In genomic region chr21:44846201-44846484, GRCh38 we compare ENCODE assay signal across 9 cellular contexts. TPM values are rescaled to one million over a fixed set of nuclear protein-coding genes. Genes with fewer than 3 reads are reported as not detected.
DNase-seq lines count a peak whose midpoint lies in the region; ATAC-seq and TF ChIP-seq lines count a peak whose summit lies in the region.
"Had no signal": no experiment of that assay in that cellular context is flagged by ENCODE, and none has a peak within 500 bp of the region (broad histone marks: within the 10 kb centered on the region; RNA-seq: fewer than 3 reads in every experiment).

No MANE protein-coding gene starts in this region.

- intact Hi-C loops in natural killer cell (cut with micrococcal nuclease), result no loop called here

- peaks cover 3 to 9% of the 10 kb centered on the region in 2 donors for H3K27me3 Mint-ChIP-seq in natural killer cell (ENCODE audit: low read depth in 2 of 2)

- no peaks in the 10 kb centered on the region for H3K9me3 Mint-ChIP-seq in natural killer cell

- DNase-seq in AG10803 (ENCODE audit: low read depth), result no peak
- DNase-seq in choroid plexus epithelial cell (ENCODE audit: low read depth), result peak; percentile 30
- no peak for DNase-seq in natural killer cell
- DNase-seq in stimulated activated naive CD4-positive, alpha-beta T cell (lab: John Stamatoyannopoulos, UW), result no peak
- DNase-seq in SKM-1 treated with dmso at 0.1 percent for 144 hours (lab: John Stamatoyannopoulos, UW; ENCODE audit: unreplicated experiment), result no peak
- no peak for DNase-seq in DMS79 treated with DMSO at 0.1 percent for 48 hours (lab: John Stamatoyannopoulos, UW)
- no peak for DNase-seq in caudate nucleus (lab: John Stamatoyannopoulos, UW)

- H3K4me3 Mint-ChIP-seq in natural killer cell, result peak overlapping the region; percentile 50

- H3K4me3 ChIP-seq in AG10803 (ENCODE audit: low read length) (peak overlapping the region; percentile 52), HUES48 (ENCODE audit: low read depth, low read length) (peak overlapping the region; percentile 45), choroid plexus epithelial cell (ENCODE audit: low read depth, low read length) (peak overlapping the region; percentile 44)
- H3K4me3 ChIP-seq: SJCRH30 had no signal

- H3K36me3 ChIP-seq in HUES48 (ENCODE audit: control insufficient read depth, insufficient read depth, low read length), result peaks cover 22% of the 10 kb centered on the region

- H3K4me1 ChIP-seq in HUES48 (ENCODE audit: control insufficient read depth, insufficient read depth, low read length), result 0 out of 2 replicates have a peak, but pooled peaks cover 5% of the 10 kb centered on the region
- H3K4me1 ChIP-seq: SJCRH30 had no signal

- no peaks in the 10 kb centered on the region for H3K27me3 ChIP-seq in HUES48 (ENCODE audit: control insufficient read depth, insufficient read depth, low read length)
- H3K27me3 ChIP-seq: SJCRH30 had no signal

- no peak for ATAC-seq in natural killer cell

- H3K36me3 Mint-ChIP-seq in natural killer cell, result no peaks in the 10 kb centered on the region

- H3K9me3 ChIP-seq in HUES48 (ENCODE audit: control insufficient read depth, insufficient read depth, low read length), result no peaks in the 10 kb centered on the region
- H3K9me3 ChIP-seq: SJCRH30 had no signal

- H3K27ac Mint-ChIP-seq in natural killer cell, result peak overlapping the region; percentile 48 to 53

- H3K27ac ChIP-seq in HUES48 (ENCODE audit: low read depth, low read length), result peak overlapping the region; percentile 4
- H3K27ac ChIP-seq in caudate nucleus (ENCODE audit: low read depth, low read length), result no peak overlapping the region
- H3K27ac ChIP-seq: SJCRH30 had no signal

- peaks cover 11 to 22% of the 10 kb centered on the region in 2 donors for H3K4me1 Mint-ChIP-seq in natural killer cell

- no peak for TF ChIP-seq CTCF in AG10803 (conservative IDR thresholded peaks at IDR 0.05; ENCODE audit: low read length)
- TF ChIP-seq CTCF in choroid plexus epithelial cell (conservative IDR thresholded peaks at IDR 0.05; ENCODE audit: low read depth, low read length), result no peak
- peak; percentile 42 for TF ChIP-seq CTCF in natural killer cell (IDR thresholded peaks at IDR 0.05)

- no peak overlapping the region for H3K9ac ChIP-seq in HUES48 (ENCODE audit: low read depth, low read length)

RNA-seq across cellular contexts. Expression of gene PTTG1IP, which starts 27.3 kb away (rescaled TPM):
- total RNA-seq in natural killer cell, result 100 to 1,000 TPM in 2 of 3 donors, 10 to 100 TPM in 1; 96.8 to 144 (median 126) TPM

RNA-seq across cellular contexts. Expression of gene SUMO3, which starts 28.3 kb away (rescaled TPM):
- 10 to 100 TPM; 64.0 to 70.1 (median 65.2) TPM for total RNA-seq in natural killer cell

RNA-seq across cellular contexts. Expression of gene UBE2G2, which starts 44.5 kb away (rescaled TPM):
- total RNA-seq in natural killer cell, result 100 to 1,000 TPM in 2 of 3 donors, 10 to 100 TPM in 1; 89.1 to 109 (median 107) TPM
